In genomic region chrX:20141281-20142220, GRCh38 we compare ENCODE assay signal across 8 cellular contexts. TPM values are rescaled to one million over a fixed set of nuclear protein-coding genes. Genes with fewer than 3 reads are reported as not detected.
A peak's percentile ranks its signal among the peaks of the same experiment; 100 is the strongest.
DNase-seq lines count a peak whose midpoint lies in the region; ATAC-seq, FAIRE-seq and TF ChIP-seq lines count a peak whose summit lies in the region.

TSS of gene EIF1AX (minus strand) at chrX:20141838. CDS start at chrX:20141640, 198 bp downstream.

- peak; percentile 93 for TF ChIP-seq POLR2A in esophagus muscularis mucosa (IDR thresholded peaks at IDR 0.05; ENCODE audit: low read depth)

- DNase-seq in DMS79 (lab: John Stamatoyannopoulos, UW) (peak; percentile 72), RCC 7860 (ENCODE audit: low spot score) (peak; percentile 90), esophagus muscularis mucosa (ENCODE audit: extremely low spot score) (peak; percentile 99), myocyte (ENCODE audit: low read depth) (peak; percentile 97)
- DNase-seq in activated T-cell treated with anti-CD3 and anti-CD28 coated beads, Interleukin-2, amount 50 U/mL, for 72 hours: peak; percentile 94 to 99
- DNase-seq in stimulated activated CD8-positive, alpha-beta memory T cell treated with anti-CD3 and anti-CD28 coated beads, Interleukin-7, amount 100 ng/mL, for 48 hours (ENCODE audit: extremely low read depth in 1 of 2, low read depth in 1 of 2): peak; percentile 91 to 95

- TF ChIP-seq EP300 in esophagus muscularis mucosa (IDR thresholded peaks at IDR 0.05): no peak

- peaks cover 3 to 23% of the 10 kb centered on the region in 2 donors for H3K36me3 Mint-ChIP-seq in activated T-cell treated with anti-CD3 and anti-CD28 coated beads, Interleukin-2, amount 50 U/mL, for 72 hours (ENCODE audit: insufficient read depth in 2 of 2)

- peak within 1 kb of the TSS; percentile 84 for H3K27ac ChIP-seq in KOPT-K1 (ENCODE audit: low read depth, low read length, poor library complexity, severe bottlenecking)
- peak within 1 kb of the TSS; percentile 90 to 93 (median 92) for H3K27ac ChIP-seq in esophagus muscularis mucosa (replicated peaks in 1 of 4)

- no peaks in the 10 kb centered on the region for H3K9me3 ChIP-seq in KOPT-K1 (ENCODE audit: insufficient read depth, low read length, poor library complexity, severe bottlenecking)
- H3K9me3 ChIP-seq in esophagus muscularis mucosa: no peaks in the 10 kb centered on the region

- H3K4me1 ChIP-seq in esophagus muscularis mucosa: peaks cover 18 to 33% (median 20%) of the 10 kb centered on the region in 4 donors

- peak; percentile 96 for FAIRE-seq in RCC 7860 (lab: Jason Lieb, UNC)

- no peak for TF ChIP-seq CTCF in esophagus muscularis mucosa (IDR thresholded peaks at IDR 0.05)

- intact Hi-C loops in esophagus muscularis mucosa (cut with DNase I): loop anchor here (5.0 kb wide), 1 partner anchor 126 kb away; the partner anchor contains the start of gene RPS6KA3

- no peaks in the 10 kb centered on the region for H3K27me3 Mint-ChIP-seq in activated T-cell treated with anti-CD3 and anti-CD28 coated beads, Interleukin-2, amount 50 U/mL, for 72 hours (ENCODE audit: low read depth)

- H3K4me1 Mint-ChIP-seq in activated T-cell treated with anti-CD3 and anti-CD28 coated beads, Interleukin-2, amount 50 U/mL, for 72 hours (ENCODE audit: low read depth): peaks cover 60% of the 10 kb centered on the region

- H3K4me3 Mint-ChIP-seq in activated T-cell treated with anti-CD3 and anti-CD28 coated beads, Interleukin-2, amount 50 U/mL, for 72 hours: peak within 1 kb of the TSS; percentile 91 to 95

- under 1% methylated on average over 19 of the region's 82 CpGs for WGBS in esophagus muscularis mucosa

- no peaks in the 10 kb centered on the region for H3K9me3 Mint-ChIP-seq in activated T-cell treated with anti-CD3 and anti-CD28 coated beads, Interleukin-2, amount 50 U/mL, for 72 hours

- peak; percentile 99 for ATAC-seq in GM21786 (IDR thresholded peaks at IDR 0.05; ENCODE audit: unreplicated experiment)
- ATAC-seq in activated T-cell treated with anti-CD3 and anti-CD28 coated beads, Interleukin-2, amount 50 U/mL, for 72 hours (replicated peaks in 1 of 2): peak; percentile 98 to 99

- H3K4me3 ChIP-seq in esophagus muscularis mucosa: peak within 1 kb of the TSS; percentile 73 to 86 (median 76)

- H3K36me3 ChIP-seq in KOPT-K1 (ENCODE audit: insufficient read depth, low read length) (peaks cover 34% of the 10 kb centered on the region), esophagus muscularis mucosa (peaks cover 0 to 28% (median 17%) of the 10 kb centered on the region in 4 donors)

- peak within 1 kb of the TSS; percentile 88 for H3K27ac Mint-ChIP-seq in activated T-cell treated with anti-CD3 and anti-CD28 coated beads, Interleukin-2, amount 50 U/mL, for 72 hours

- H3K27me3 ChIP-seq in esophagus muscularis mucosa: no peaks in the 10 kb centered on the region

RNA-seq across cellular contexts. Expression of gene EIF1AX, which starts in this region (rescaled TPM):
- total RNA-seq in activated T-cell treated with anti-CD3 and anti-CD28 coated beads, Interleukin-2, amount 50 U/mL, for 72 hours: 100 to 1,000 TPM in 1 of 2 donors, 10 to 100 TPM in 1; 66.1 to 117 TPM
- total RNA-seq in esophagus muscularis mucosa (10 to 100 TPM; 45.2 to 55.0 (median 46.9) TPM), myocyte (43.8 and 45.1 TPM in 2 replicates)
- 39.9 TPM for polyA plus RNA-seq in myocyte (2012)

Comparison
In these comparisons a context has a peak if more than half of its experiments do, and no peak if none do; other contexts are left out.
1. Peak in every context shown above with its lines: DNase-seq, ATAC-seq, H3K4me3 ChIP-seq and H3K27ac ChIP-seq.